In genomic region chrX:17668929-17669328, GRCh38 we compare ENCODE assay signal across 22 cellular contexts.
"Had no signal": no experiment of that assay in that cellular context is flagged by ENCODE, and none has a peak within 500 bp of the region (broad histone marks: within the 10 kb centered on the region; RNA-seq: fewer than 3 reads in every experiment).

No MANE protein-coding gene starts in this region.

- H3K27me3 Mint-ChIP-seq: central memory CD8-positive, alpha-beta T cell; dendritic cell treated with granulocyte-macrophage colony-stimulating factor and Interleukin-4, amounts not matched to agents 40 ng/mL and 50 ng/mL, for 4 days had no signal

- FAIRE-seq: bronchial epithelial cell, keratinocyte had no signal

- H3K27me3 ChIP-seq: right lobe of liver, transverse colon had no signal

- H3K27ac Mint-ChIP-seq: dendritic cell treated with granulocyte-macrophage colony-stimulating factor and Interleukin-4, amounts not matched to agents 40 ng/mL and 50 ng/mL, for 4 days; endodermal cell; nephron; stimulated activated naive B cell treated with anti-CD40 and anti-IgM and Interleukin-4, amounts not matched to agents 10 μg/mL and 1 μg/mL and 100 μg/mL, for 72 hours had no signal

- H3K27ac ChIP-seq: right lobe of liver, skin epidermis, transverse colon had no signal

- H3K36me3 ChIP-seq: right lobe of liver, transverse colon had no signal

- H3K4me1 Mint-ChIP-seq: central memory CD8-positive, alpha-beta T cell; endodermal cell; nephron; stimulated activated naive B cell treated with anti-CD40 and anti-IgM and Interleukin-4, amounts not matched to agents 10 μg/mL and 1 μg/mL and 100 μg/mL, for 72 hours had no signal

- H3K36me3 Mint-ChIP-seq: stimulated activated naive B cell treated with anti-CD40 and anti-IgM and Interleukin-4, amounts not matched to agents 10 μg/mL and 1 μg/mL and 100 μg/mL, for 72 hours had no signal

- ATAC-seq: esophagus mucosa; left cardiac atrium; right lobe of liver; stimulated activated naive B cell treated with anti-CD40 and anti-IgM and Interleukin-4, amounts not matched to agents 10 μg/mL and 1 μg/mL and 100 μg/mL, for 72 hours had no signal

- H3K4me3 Mint-ChIP-seq: central memory CD8-positive, alpha-beta T cell; dendritic cell treated with granulocyte-macrophage colony-stimulating factor and Interleukin-4, amounts not matched to agents 40 ng/mL and 50 ng/mL, for 4 days; endodermal cell; nephron; stimulated activated naive B cell treated with anti-CD40 and anti-IgM and Interleukin-4, amounts not matched to agents 10 μg/mL and 1 μg/mL and 100 μg/mL, for 72 hours had no signal

- H3K9me3 ChIP-seq: right lobe of liver, transverse colon had no signal

- H3K9me3 Mint-ChIP-seq: dendritic cell treated with granulocyte-macrophage colony-stimulating factor and Interleukin-4, amounts not matched to agents 40 ng/mL and 50 ng/mL, for 4 days; endodermal cell; nephron; stimulated activated naive B cell treated with anti-CD40 and anti-IgM and Interleukin-4, amounts not matched to agents 10 μg/mL and 1 μg/mL and 100 μg/mL, for 72 hours had no signal

- H3K4me1 ChIP-seq: right lobe of liver, transverse colon had no signal

- DNase-seq: activated CD8-positive, alpha-beta memory T cell treated with anti-CD3 and anti-CD28 coated beads, Interleukin-2, amount 50 U/mL, for 4 hours; activated gamma-delta T cell; activated T-cell treated with anti-CD3 and anti-CD28 coated beads, Interleukin-2, amount 50 U/mL, for 48 hours; endodermal cell; foreskin fibroblast; hippocampal formation; left cardiac atrium; mammary epithelial cell; posterior cingulate gyrus; right lobe of liver; SHP77 treated with DMSO at 0.1 percent for 48 hours; stimulated activated CD4-positive, alpha-beta T cell treated with anti-CD3 and anti-CD28 coated beads, Interleukin-4, amount 100 ng/mL, for 24 hours; stimulated activated naive B cell treated with anti-CD40 and anti-IgM and Interleukin-4, amounts not matched to agents 10 μg/mL and 1 μg/mL and 100 μg/mL, for 72 hours; T-helper 9 cell; transverse colon had no signal

- H3K4me3 ChIP-seq: right lobe of liver, skin epidermis, transverse colon had no signal
